9 cellular contexts compared by ENCODE assay signal in genomic region chr10:22086730-22087364, GRCh38.
DNase-seq lines count a peak whose midpoint lies in the region; FAIRE-seq and TF ChIP-seq lines count a peak whose summit lies in the region.
"Had no signal": no experiment of that assay in that cellular context is flagged by ENCODE, and none has a peak within 500 bp of the region (broad histone marks: within the 10 kb centered on the region; RNA-seq: fewer than 3 reads in every experiment).

No MANE protein-coding gene starts in this region.

- intact Hi-C loops in thyroid gland (cut with DNase I) (no loop called here), spleen (cut with DNase I; ENCODE audit: low total_unique reads) (no loop called here)
- intact Hi-C loops in activated T-helper 2 cell treated with anti-CD3 and anti-CD28 coated beads, Interferon-gamma antibody, Interleukin-2, Interleukin-4, amounts not matched to agents 10 μg/mL and 5 μg/mL and 100 μg/mL, durations not matched to agents 14 hours and 24 hours and 36 hours (cut with micrococcal nuclease), result no loop called here

- H3K79me2 ChIP-seq in keratinocyte (ENCODE audit: control insufficient read depth, insufficient read depth, low read length), result no peaks in the 10 kb centered on the region

- DNase-seq in T-helper 1 cell (no peak), anterior cingulate cortex (lab: John Stamatoyannopoulos, UW) (peak in 41 of 58 donors; percentile 1 to 56 (median 24)), keratinocyte (ENCODE audit: low read depth, low spot score) (no peak), thyroid gland (peak; percentile 93 to 98), chondrocyte (ENCODE audit: low spot score) (no peak), spleen (no peak)
- DNase-seq in activated T-helper 2 cell treated with anti-CD3 and anti-CD28 coated beads, Interferon-gamma antibody, Interleukin-2, Interleukin-4, amounts not matched to agents 10 μg/mL and 5 μg/mL and 100 μg/mL, durations not matched to agents 14 hours and 24 hours and 36 hours (ENCODE audit: low spot score), result no peak

- H3K9me3 Mint-ChIP-seq in T-helper 1 cell treated with Interleukin-12 subunit alpha and Interleukin-12 subunit beta and Interleukin-4 antibody, amounts not matched to agents 30 μg/mL and 1 μg/mL, for 36 hours, result no peaks in the 10 kb centered on the region
- peaks cover 7% of the 10 kb centered on the region for H3K9me3 Mint-ChIP-seq in chondrocyte (ENCODE audit: low read depth)
- no peaks in the 10 kb centered on the region for H3K9me3 Mint-ChIP-seq in activated T-helper 2 cell treated with anti-CD3 and anti-CD28 coated beads, Interferon-gamma antibody, Interleukin-2, Interleukin-4, amounts not matched to agents 10 μg/mL and 5 μg/mL and 100 μg/mL, durations not matched to agents 14 hours and 24 hours and 36 hours

- H3K4me1 ChIP-seq in keratinocyte (ENCODE audit: control insufficient read depth, extremely low read depth, insufficient read depth, low read length) (peaks cover 8% of the 10 kb centered on the region), thyroid gland (peaks cover 0 to 17% of the 10 kb centered on the region in 2 donors), spleen (no peaks in the 10 kb centered on the region)

- no peaks in the 10 kb centered on the region for H3K4me1 Mint-ChIP-seq in T-helper 1 cell treated with Interleukin-12 subunit alpha and Interleukin-12 subunit beta and Interleukin-4 antibody, amounts not matched to agents 30 μg/mL and 1 μg/mL, for 36 hours (ENCODE audit: low read depth)
- peaks cover 12% of the 10 kb centered on the region for H3K4me1 Mint-ChIP-seq in chondrocyte (ENCODE audit: low read depth)
- no peaks in the 10 kb centered on the region for H3K4me1 Mint-ChIP-seq in activated T-helper 2 cell treated with anti-CD3 and anti-CD28 coated beads, Interferon-gamma antibody, Interleukin-2, Interleukin-4, amounts not matched to agents 10 μg/mL and 5 μg/mL and 100 μg/mL, durations not matched to agents 14 hours and 24 hours and 36 hours (ENCODE audit: low read depth)

- no peaks in the 10 kb centered on the region for H3K9me1 ChIP-seq in keratinocyte (ENCODE audit: control insufficient read depth, extremely low read depth, insufficient read depth, low read length)

- H3K36me3 ChIP-seq in keratinocyte (ENCODE audit: control insufficient read depth in 2 of 2, extremely low read depth in 1 of 2, insufficient read depth in 2 of 2, low read length in 2 of 2) (no peaks in the 10 kb centered on the region), thyroid gland (no peaks in the 10 kb centered on the region), spleen (no peaks in the 10 kb centered on the region)

- H3K4me3 Mint-ChIP-seq in T-helper 1 cell treated with Interleukin-12 subunit alpha and Interleukin-12 subunit beta and Interleukin-4 antibody, amounts not matched to agents 30 μg/mL and 1 μg/mL, for 36 hours, result no peak overlapping the region
- H3K4me3 Mint-ChIP-seq in chondrocyte (ENCODE audit: unreplicated experiment), result no peak overlapping the region
- no peak overlapping the region for H3K4me3 Mint-ChIP-seq in activated T-helper 2 cell treated with anti-CD3 and anti-CD28 coated beads, Interferon-gamma antibody, Interleukin-2, Interleukin-4, amounts not matched to agents 10 μg/mL and 5 μg/mL and 100 μg/mL, durations not matched to agents 14 hours and 24 hours and 36 hours (ENCODE audit: low read depth)

- peaks cover 6% of the 10 kb centered on the region for H3K27me3 Mint-ChIP-seq in T-helper 1 cell treated with Interleukin-12 subunit alpha and Interleukin-12 subunit beta and Interleukin-4 antibody, amounts not matched to agents 30 μg/mL and 1 μg/mL, for 36 hours (ENCODE audit: low read depth)
- H3K27me3 Mint-ChIP-seq in chondrocyte (ENCODE audit: low read depth), result peaks cover 13% of the 10 kb centered on the region
- peaks cover 5% of the 10 kb centered on the region for H3K27me3 Mint-ChIP-seq in activated T-helper 2 cell treated with anti-CD3 and anti-CD28 coated beads, Interferon-gamma antibody, Interleukin-2, Interleukin-4, amounts not matched to agents 10 μg/mL and 5 μg/mL and 100 μg/mL, durations not matched to agents 14 hours and 24 hours and 36 hours (ENCODE audit: low read depth)

- H3K27ac ChIP-seq in keratinocyte (ENCODE audit: control insufficient read depth, insufficient read depth, low read length) (no peak overlapping the region), thyroid gland (peak overlapping the region; percentile 42 to 86 (median 85)), spleen (no peak overlapping the region)

- no peaks in the 10 kb centered on the region for H3K9me3 ChIP-seq in keratinocyte (ENCODE audit: control insufficient read depth, low read depth, low read length)
- no peaks in the 10 kb centered on the region for H3K9me3 ChIP-seq in thyroid gland
- no peaks in the 10 kb centered on the region for H3K9me3 ChIP-seq in spleen

- no peak overlapping the region for H3K4me3 ChIP-seq in keratinocyte (ENCODE audit: control insufficient read depth in 2 of 3, extremely low read depth in 1 of 3, insufficient read depth in 2 of 3, low read depth in 1 of 3, low read length in 3 of 3)
- H3K4me3 ChIP-seq in thyroid gland (replicated peaks in 1 of 3), result no peak overlapping the region
- no peak overlapping the region for H3K4me3 ChIP-seq in spleen

- FAIRE-seq in keratinocyte (lab: Jason Lieb, UNC), result peak; percentile 17
- FAIRE-seq: TTC549 had no signal

- peak overlapping the region; percentile 12 for H3K27ac Mint-ChIP-seq in T-helper 1 cell treated with Interleukin-12 subunit alpha and Interleukin-12 subunit beta and Interleukin-4 antibody, amounts not matched to agents 30 μg/mL and 1 μg/mL, for 36 hours
- no peak overlapping the region for H3K27ac Mint-ChIP-seq in chondrocyte (ENCODE audit: unreplicated experiment)
- no peak overlapping the region for H3K27ac Mint-ChIP-seq in activated T-helper 2 cell treated with anti-CD3 and anti-CD28 coated beads, Interferon-gamma antibody, Interleukin-2, Interleukin-4, amounts not matched to agents 10 μg/mL and 5 μg/mL and 100 μg/mL, durations not matched to agents 14 hours and 24 hours and 36 hours

- H3K9ac ChIP-seq in keratinocyte (ENCODE audit: control insufficient read depth, extremely low read depth, insufficient read depth, low read length), result no peak overlapping the region

- no peak for TF ChIP-seq POLR2A in thyroid gland (IDR thresholded peaks at IDR 0.05)
- TF ChIP-seq POLR2A in spleen (IDR thresholded peaks at IDR 0.05), result no peak

- H2AFZ ChIP-seq in keratinocyte (ENCODE audit: control insufficient read depth, low read length), result no peak overlapping the region

- no peaks in the 10 kb centered on the region for H3K27me3 ChIP-seq in keratinocyte (ENCODE audit: control insufficient read depth, extremely low read depth, insufficient read depth, low read length)
- no peaks in the 10 kb centered on the region for H3K27me3 ChIP-seq in thyroid gland
- H3K27me3 ChIP-seq in spleen (replicated peaks in 1 of 7), result peaks cover 0 to 14% (median 0%) of the 10 kb centered on the region in 7 donors

- dilution Hi-C loops in keratinocyte (cut with MboI; ENCODE audit: extremely low pct_ligation_motif_present, low sequenced_read_pairs), result no loop called here

- H4K20me1 ChIP-seq in keratinocyte (ENCODE audit: control insufficient read depth, extremely low read depth, insufficient read depth, low read length), result no peaks in the 10 kb centered on the region

- TF ChIP-seq CTCF in keratinocyte (optimal IDR thresholded peaks at IDR 0.05 in 1 of 3, IDR thresholded peaks at IDR 0.05 in 1 of 3, conservative IDR thresholded peaks at IDR 0.05 in 1 of 3; ENCODE audit: extremely low read depth in 1 of 3, insufficient read depth in 2 of 3, low read length in 3 of 3), result no peak
- TF ChIP-seq CTCF in thyroid gland (IDR thresholded peaks at IDR 0.05), result no peak
- no peak for TF ChIP-seq CTCF in chondrocyte (IDR thresholded peaks at IDR 0.05)
- TF ChIP-seq CTCF in spleen (IDR thresholded peaks at IDR 0.05 in 8 of 11, conservative IDR thresholded peaks at IDR 0.05 in 3 of 11), result no peak

- 17 to 28% methylated on average over 5 of the region's 5 CpGs for WGBS in thyroid gland, 2 donors
- WGBS in spleen, 5 donors, result 69 to 84% (median 81%) methylated on average over 5 of the region's 5 CpGs

- no peaks in the 10 kb centered on the region for H3K36me3 Mint-ChIP-seq in T-helper 1 cell treated with Interleukin-12 subunit alpha and Interleukin-12 subunit beta and Interleukin-4 antibody, amounts not matched to agents 30 μg/mL and 1 μg/mL, for 36 hours (ENCODE audit: low read depth)
- no peaks in the 10 kb centered on the region for H3K36me3 Mint-ChIP-seq in chondrocyte (ENCODE audit: low read depth)
- H3K36me3 Mint-ChIP-seq in activated T-helper 2 cell treated with anti-CD3 and anti-CD28 coated beads, Interferon-gamma antibody, Interleukin-2, Interleukin-4, amounts not matched to agents 10 μg/mL and 5 μg/mL and 100 μg/mL, durations not matched to agents 14 hours and 24 hours and 36 hours (ENCODE audit: low read depth), result no peaks in the 10 kb centered on the region

- H3K4me2 ChIP-seq in keratinocyte (ENCODE audit: control insufficient read depth, extremely low read depth, insufficient read depth, low read depth, low read length), result no peak overlapping the region

Comparison
In these comparisons a context has a peak if more than half of its experiments do, and no peak if none do; other contexts are left out.
1. DNase-seq: peak in anterior cingulate cortex (41 of 58) and thyroid gland (2 of 2); none in T-helper 1 cell (0 of 5), keratinocyte (single experiment), chondrocyte (single experiment), activated T-helper 2 cell treated with anti-CD3 and anti-CD28 coated beads, Interferon-gamma antibody, Interleukin-2, Interleukin-4, amounts not matched to agents 10 μg/mL and 5 μg/mL and 100 μg/mL, durations not matched to agents 14 hours and 24 hours and 36 hours (single experiment) and spleen (single experiment).
2. H3K27ac ChIP-seq: peak in thyroid gland (3 of 3); none in keratinocyte (single experiment) and spleen (0 of 8).